Comparison of ENCODE assay signal across 15 cellular contexts in genomic region chr6:25224237-25224636, GRCh38. TPM values are rescaled to one million over a fixed set of nuclear protein-coding genes. Genes with fewer than 3 reads are reported as not detected.
DNase-seq lines count a peak whose midpoint lies in the region; ATAC-seq and TF ChIP-seq lines count a peak whose summit lies in the region.
"Had no signal": no experiment of that assay in that cellular context is flagged by ENCODE, and none has a peak within 500 bp of the region (broad histone marks: within the 10 kb centered on the region; RNA-seq: fewer than 3 reads in every experiment).

No MANE protein-coding gene starts in this region.

- H3K9me3 ChIP-seq in CD4-positive, alpha-beta memory T cell (ENCODE audit: control insufficient read depth in 1 of 2, low read length in 2 of 2): no peaks in the 10 kb centered on the region
- H3K9me3 ChIP-seq: gastroesophageal sphincter, left lung, tibial artery had no signal

- peaks cover 3 to 6% of the 10 kb centered on the region in 2 donors for H3K27me3 Mint-ChIP-seq in CD4-positive, alpha-beta memory T cell
- peaks cover 7 to 11% of the 10 kb centered on the region in 2 donors for H3K27me3 Mint-ChIP-seq in T-cell
- peaks cover 12 to 25% of the 10 kb centered on the region in 2 donors for H3K27me3 Mint-ChIP-seq in effector memory CD8-positive, alpha-beta T cell
- no peaks in the 10 kb centered on the region for H3K27me3 Mint-ChIP-seq in chondrocyte (ENCODE audit: low read depth)

- H3K36me3 Mint-ChIP-seq in CD4-positive, alpha-beta memory T cell: no peaks in the 10 kb centered on the region
- H3K36me3 Mint-ChIP-seq in T-cell (no peaks in the 10 kb centered on the region), chondrocyte (ENCODE audit: low read depth) (no peaks in the 10 kb centered on the region)
- no peaks in the 10 kb centered on the region for H3K36me3 Mint-ChIP-seq in effector memory CD8-positive, alpha-beta T cell (ENCODE audit: insufficient read depth)
- H3K36me3 Mint-ChIP-seq: IgD-negative memory B cell had no signal

- H3K4me1 Mint-ChIP-seq in CD4-positive, alpha-beta memory T cell: peaks cover 2 to 9% (median 7%) of the 10 kb centered on the region in 4 donors
- H3K4me1 Mint-ChIP-seq in T-cell: peaks cover 7 to 12% (median 9%) of the 10 kb centered on the region in 3 donors
- peaks cover 6 to 11% of the 10 kb centered on the region in 2 donors for H3K4me1 Mint-ChIP-seq in effector memory CD8-positive, alpha-beta T cell (ENCODE audit: low read depth in 2 of 2)
- peaks cover 18% of the 10 kb centered on the region for H3K4me1 Mint-ChIP-seq in chondrocyte (ENCODE audit: low read depth)

- no peaks in the 10 kb centered on the region for H3K27me3 ChIP-seq in ACC112 (ENCODE audit: insufficient read depth, low read length)
- H3K27me3 ChIP-seq in CD4-positive, alpha-beta memory T cell (ENCODE audit: insufficient read depth, low read length): no peaks in the 10 kb centered on the region
- H3K27me3 ChIP-seq: gastroesophageal sphincter, tibial artery had no signal

- CTCF ChIA-PET in CD4-positive, alpha-beta memory T cell (lab: Charles Lee; ENCODE audit: partially characterized antibody): interaction anchor here (0.9 to 2.1 kb wide), 16 partner anchors 9 to 785 kb away, joined by 3 to 28 read pairs (median 5); no protein-coding TSS in a partner anchor
- CTCF ChIA-PET in T-cell (lab: Charles Lee) (interaction anchor here (0.6 to 2.3 kb wide), 10 partner anchors 15 to 378 kb away, joined by 4 to 46 read pairs (median 7); no protein-coding TSS in a partner anchor), GM10248 (lab: Yijun Ruan, JAX) (interaction anchor here (1.0 to 2.3 kb wide), 31 partner anchors 9 to 496 kb away, joined by 3 to 32 read pairs (median 6); no protein-coding TSS in a partner anchor)

- intact Hi-C loops in CD4-positive, alpha-beta memory T cell (cut with micrococcal nuclease): loop anchor here (5.0 kb wide), 2 partner anchors 87 to 718 kb away; no protein-coding TSS in a partner anchor

- H3K9me3 Mint-ChIP-seq in CD4-positive, alpha-beta memory T cell: no peaks in the 10 kb centered on the region
- H3K9me3 Mint-ChIP-seq in T-cell (no peaks in the 10 kb centered on the region), chondrocyte (ENCODE audit: low read depth) (no peaks in the 10 kb centered on the region)
- no peaks in the 10 kb centered on the region for H3K9me3 Mint-ChIP-seq in effector memory CD8-positive, alpha-beta T cell
- H3K9me3 Mint-ChIP-seq: dendritic cell treated with granulocyte-macrophage colony-stimulating factor and Interleukin-4, amounts not matched to agents 40 ng/mL and 50 ng/mL, for 4 days; IgD-negative memory B cell had no signal

- POLR2A ChIA-PET in CD4-positive, alpha-beta memory T cell (lab: Charles Lee; ENCODE audit: partially characterized antibody): no interaction called here
- POLR2A ChIA-PET in T-cell (lab: Charles Lee): interaction anchor here in 1 of 2 donors (0.8 kb wide), 1 partner anchor 378 kb away, joined by 6 read pairs; no protein-coding TSS in a partner anchor
- POLR2A ChIA-PET in GM10248 (lab: Yijun Ruan, JAX): no interaction called here

- H2AFZ ChIP-seq in ACC112 (ENCODE audit: low read length, unreplicated experiment): peak overlapping the region; percentile 93

- H3K4me1 ChIP-seq in ACC112 (ENCODE audit: control insufficient read depth, insufficient read depth, low read length, unreplicated experiment): peaks cover 9% of the 10 kb centered on the region
- peaks cover 5% of the 10 kb centered on the region for H3K4me1 ChIP-seq in CD4-positive, alpha-beta memory T cell (ENCODE audit: insufficient read depth, low read length)

- no peak for TF ChIP-seq CTCF in GM10248 (IDR thresholded peaks at IDR 0.05; ENCODE audit: control extremely low read depth, extremely low read depth, low read depth, missing control alignments)
- no peak for TF ChIP-seq CTCF in chondrocyte (IDR thresholded peaks at IDR 0.05)

- no peak for ATAC-seq in T-cell (replicated peaks in 1 of 4)
- no peak for ATAC-seq in effector memory CD8-positive, alpha-beta T cell (replicated peaks)
- ATAC-seq: gastroesophageal sphincter, Panc1 had no signal

- H3K27ac Mint-ChIP-seq in CD4-positive, alpha-beta memory T cell: no peak overlapping the region
- H3K27ac Mint-ChIP-seq in T-cell (no peak overlapping the region), chondrocyte (ENCODE audit: unreplicated experiment) (no peak overlapping the region)
- H3K27ac Mint-ChIP-seq in effector memory CD8-positive, alpha-beta T cell: no peak overlapping the region
- H3K27ac Mint-ChIP-seq: dendritic cell treated with granulocyte-macrophage colony-stimulating factor and Interleukin-4, amounts not matched to agents 40 ng/mL and 50 ng/mL, for 4 days; IgD-negative memory B cell; progenitor cell of endocrine pancreas had no signal

- no peak for DNase-seq in CD4-positive, alpha-beta memory T cell
- DNase-seq in T-cell (no peak), glomerular visceral epithelial cell (ENCODE audit: extremely low spot score) (no peak), GM10248 (ENCODE audit: extremely low spot score) (no peak), chondrocyte (ENCODE audit: low spot score) (no peak)
- DNase-seq in effector memory CD8-positive, alpha-beta T cell: no peak
- no peak for DNase-seq in activated effector memory CD4-positive, alpha-beta T cell treated with Interleukin-2 at 50 U/mL for 16 hours
- DNase-seq: left lung had no signal

- no peaks in the 10 kb centered on the region for H3K79me2 ChIP-seq in ACC112 (ENCODE audit: control insufficient read depth, insufficient read depth, low read length, unreplicated experiment)

- H3K4me3 Mint-ChIP-seq in CD4-positive, alpha-beta memory T cell: peak overlapping the region in 5 of 8 donors; percentile 44 to 74 (median 59)
- H3K4me3 Mint-ChIP-seq in T-cell: peak overlapping the region; percentile 7 to 65 (median 28)
- peak overlapping the region; percentile 13 to 73 for H3K4me3 Mint-ChIP-seq in effector memory CD8-positive, alpha-beta T cell
- no peak overlapping the region for H3K4me3 Mint-ChIP-seq in chondrocyte (ENCODE audit: unreplicated experiment)
- H3K4me3 Mint-ChIP-seq: dendritic cell treated with granulocyte-macrophage colony-stimulating factor and Interleukin-4, amounts not matched to agents 40 ng/mL and 50 ng/mL, for 4 days had no signal

- no peaks in the 10 kb centered on the region for H3K36me3 ChIP-seq in ACC112 (ENCODE audit: insufficient read depth, low read length)
- no peaks in the 10 kb centered on the region for H3K36me3 ChIP-seq in CD4-positive, alpha-beta memory T cell (ENCODE audit: insufficient read depth, low read length)
- H3K36me3 ChIP-seq: gastroesophageal sphincter, left lung, tibial artery had no signal

- peak overlapping the region; percentile 76; the same call in 1 of the 2 replicates for H3K4me3 ChIP-seq in ACC112 (ENCODE audit: low read depth, low read length)
- no peak overlapping the region for H3K4me3 ChIP-seq in CD4-positive, alpha-beta memory T cell (ENCODE audit: low read length in 2 of 2)
- H3K4me3 ChIP-seq: left lung had no signal

- H3K27ac ChIP-seq in ACC112 (ENCODE audit: low read depth, low read length): no peak overlapping the region
- no peak overlapping the region for H3K27ac ChIP-seq in CD4-positive, alpha-beta memory T cell (ENCODE audit: low read depth, low read length)
- H3K27ac ChIP-seq: gastroesophageal sphincter, left lung, tibial artery had no signal

RNA-seq across cellular contexts. Expression of gene CARMIL1, which starts 54.9 kb away (rescaled TPM):
- total RNA-seq in CD4-positive, alpha-beta memory T cell: 1 to 10 TPM; 3.5 TPM
- polyA plus RNA-seq in CD4-positive, alpha-beta memory T cell: 1 to 10 TPM in 1 of 2 donors, under 1 TPM in 1; 0.08 to 1.3 TPM
- total RNA-seq in T-cell: 10 to 100 TPM in 1 of 5 donors, 1 to 10 TPM in 4; 4.0 to 11.6 (median 6.1) TPM
- 14.5 to 18.8 TPM (median 16.4 TPM) in 3 replicates for total RNA-seq in chondrocyte
